1 cellular context compared by ENCODE assay signal in the genomic region with DNA sequence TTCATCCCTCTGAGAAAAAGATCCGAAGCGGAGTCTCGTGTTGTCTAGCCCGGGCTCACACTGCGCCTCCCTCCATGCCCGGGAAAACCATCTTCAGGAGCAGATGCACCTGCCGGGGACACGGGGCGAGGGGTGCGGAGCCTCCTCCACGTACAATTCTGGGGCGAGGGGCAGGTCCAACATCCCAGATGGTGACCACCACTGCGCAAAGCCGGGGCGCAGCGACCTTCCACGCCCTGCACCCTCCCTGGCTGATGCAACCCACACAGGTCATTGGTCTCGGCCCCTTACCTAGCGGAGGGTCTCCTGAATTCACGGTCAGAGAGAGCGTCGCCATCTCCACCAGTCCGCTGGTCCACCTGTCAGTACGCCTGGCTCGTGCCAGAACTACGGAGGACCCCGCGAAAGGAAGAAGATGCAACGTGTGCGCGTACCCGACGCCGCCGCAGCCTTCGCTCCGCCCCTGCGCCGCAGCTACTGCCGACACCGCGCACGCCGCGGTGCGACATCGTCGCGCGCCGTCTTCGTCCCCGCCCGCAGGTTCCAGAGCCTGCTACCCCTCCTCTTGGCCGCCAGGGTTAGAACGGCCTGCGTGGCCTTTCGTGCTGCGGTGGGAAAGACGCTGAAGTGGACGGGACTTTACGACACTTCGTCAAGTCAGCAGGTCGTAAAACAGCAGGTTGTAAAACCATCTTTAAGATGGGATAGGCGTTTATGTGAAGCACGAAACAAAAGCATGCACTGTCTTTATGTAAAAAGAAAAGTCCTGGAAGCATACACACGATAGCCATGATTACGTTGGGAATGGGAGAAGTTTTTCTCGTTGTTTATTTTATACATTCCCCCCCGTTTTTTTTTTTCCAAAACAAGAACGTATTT.
TF ChIP-seq lines count a peak whose summit lies in the region.

Gene EPRS1 (minus strand): TSS at position 454 of the 879 bp plus-strand sequence. CDS start 117 bp downstream, at position 337.

TF ChIP-seq in K562, 482 proteins besides CTCF, POLR2A, EP300 and RAD21 (continued from another document and continues in another):
- TF ChIP-seq RERE (CRISPR knock-in tag; IDR thresholded peaks at IDR 0.05; ENCODE audit: borderline replicate concordance) (no peak), ATF1 (CRISPR knock-in tag; IDR thresholded peaks at IDR 0.05) (peak; percentile 92), ATF1 (tag; IDR thresholded peaks at IDR 0.05) (peak; percentile 98), HMGN3 (IDR thresholded peaks at IDR 0.05; ENCODE audit: borderline replicate concordance, extremely low read depth, insufficient read length, low read depth, low read length) (peak; percentile 96), BDP1 (IDR thresholded peaks at IDR 0.05; ENCODE audit: insufficient read depth, insufficient read length) (no peak), DPF2 (IDR thresholded peaks at IDR 0.05) (peak; percentile 19), ZNF583 (CRISPR knock-in tag; IDR thresholded peaks at IDR 0.05) (no peak; the same call in 1 of the 2 replicates), ZNF354B (CRISPR knock-in tag; IDR thresholded peaks at IDR 0.05) (no peak), MEF2A (IDR thresholded peaks at IDR 0.05; ENCODE audit: control insufficient read depth, low read depth, low read length) (no peak), CHCHD3 (CRISPR knock-in tag; IDR thresholded peaks at IDR 0.05) (no peak), RFX7 (CRISPR knock-in tag; IDR thresholded peaks at IDR 0.05) (no peak), RFX5 (IDR thresholded peaks at IDR 0.05; ENCODE audit: low read depth, low read length) (no peak), ZNF586 (CRISPR knock-in tag; conservative IDR thresholded peaks at IDR 0.05) (no peak), KLF1 (tag; IDR thresholded peaks at IDR 0.05) (no peak), PKNOX1 (IDR thresholded peaks at IDR 0.05) (peak; percentile 59), C11orf30 (IDR thresholded peaks at IDR 0.05; ENCODE audit: low read depth) (peak; percentile 95), HSF4 (CRISPR knock-in tag; IDR thresholded peaks at IDR 0.05; ENCODE audit: borderline replicate concordance) (no peak), KLF6 (CRISPR knock-in tag; IDR thresholded peaks at IDR 0.05; ENCODE audit: borderline replicate concordance) (no peak), NFATC3 (IDR thresholded peaks at IDR 0.05) (peak; percentile 63; the same call in 1 of the 2 replicates), MEF2D (tag; conservative IDR thresholded peaks at IDR 0.05; ENCODE audit: low read depth) (no peak), CEBPG (CRISPR knock-in tag; IDR thresholded peaks at IDR 0.05) (peak; percentile 100), CEBPG (tag; conservative IDR thresholded peaks at IDR 0.05 in 1 of 2, IDR thresholded peaks at IDR 0.05 in 1 of 2) (peak; percentile 92 to 97), ZNF766 (CRISPR knock-in tag; conservative IDR thresholded peaks at IDR 0.05) (peak; percentile 51; the same call in 1 of the 2 replicates), PATZ1 (CRISPR knock-in tag; IDR thresholded peaks at IDR 0.05; ENCODE audit: borderline replicate concordance) (no peak), SAFB (IDR thresholded peaks at IDR 0.05; ENCODE audit: borderline replicate concordance, low read depth, low read length) (peak; percentile 73; the same call in 1 of the 2 replicates), FOXA1 (IDR thresholded peaks at IDR 0.05; ENCODE audit: borderline replicate concordance) (no peak), USF1 (CRISPR knock-in tag; IDR thresholded peaks at IDR 0.05) (peak; percentile 73), ZC3H8 (IDR thresholded peaks at IDR 0.05) (no peak), ZNF584 (CRISPR knock-in tag; IDR thresholded peaks at IDR 0.05; ENCODE audit: low read depth) (no peak), RUNX1 (IDR thresholded peaks at IDR 0.05; ENCODE audit: low read depth) (no peak), MYBL2 (IDR thresholded peaks at IDR 0.05; ENCODE audit: low read depth) (no peak), MYBL2 (CRISPR knock-in tag; IDR thresholded peaks at IDR 0.05; ENCODE audit: borderline replicate concordance) (no peak), HCFC1 (IDR thresholded peaks at IDR 0.05; ENCODE audit: low read depth, low read length) (peak; percentile 85), CC2D1A (IDR thresholded peaks at IDR 0.05) (0 out of 2 replicates have a peak, but pooled peaks have one; percentile 35), NCOA6 (IDR thresholded peaks at IDR 0.05) (peak; percentile 57; the same call in 1 of the 2 replicates), CBX5 (IDR thresholded peaks at IDR 0.05; ENCODE audit: borderline replicate concordance, low read depth) (no peak), ZC3H11A (IDR thresholded peaks at IDR 0.05; ENCODE audit: low read depth, low read length) (0 out of 2 replicates have a peak, but pooled peaks have one; percentile 57), KLF13 (tag; IDR thresholded peaks at IDR 0.05; ENCODE audit: borderline replicate concordance, low read depth) (peak; percentile 32; the same call in 1 of the 2 replicates), ZNF41 (CRISPR knock-in tag; conservative IDR thresholded peaks at IDR 0.05) (no peak), ZFP30 (CRISPR knock-in tag; IDR thresholded peaks at IDR 0.05; ENCODE audit: borderline replicate concordance) (no peak), NR2C1 (IDR thresholded peaks at IDR 0.05) (no peak), NR2C1 (tag; IDR thresholded peaks at IDR 0.05) (no peak)
- TF ChIP-seq, protein P1, sequence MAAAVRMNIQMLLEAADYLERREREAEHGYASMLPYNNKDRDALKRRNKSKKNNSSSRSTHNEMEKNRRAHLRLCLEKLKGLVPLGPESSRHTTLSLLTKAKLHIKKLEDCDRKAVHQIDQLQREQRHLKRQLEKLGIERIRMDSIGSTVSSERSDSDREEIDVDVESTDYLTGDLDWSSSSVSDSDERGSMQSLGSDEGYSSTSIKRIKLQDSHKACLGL (CRISPR knock-in tag; IDR thresholded peaks at IDR 0.05; ENCODE audit: borderline replicate concordance, poor library complexity, severe bottlenecking), result peak; percentile 76
- TF ChIP-seq, protein P2, sequence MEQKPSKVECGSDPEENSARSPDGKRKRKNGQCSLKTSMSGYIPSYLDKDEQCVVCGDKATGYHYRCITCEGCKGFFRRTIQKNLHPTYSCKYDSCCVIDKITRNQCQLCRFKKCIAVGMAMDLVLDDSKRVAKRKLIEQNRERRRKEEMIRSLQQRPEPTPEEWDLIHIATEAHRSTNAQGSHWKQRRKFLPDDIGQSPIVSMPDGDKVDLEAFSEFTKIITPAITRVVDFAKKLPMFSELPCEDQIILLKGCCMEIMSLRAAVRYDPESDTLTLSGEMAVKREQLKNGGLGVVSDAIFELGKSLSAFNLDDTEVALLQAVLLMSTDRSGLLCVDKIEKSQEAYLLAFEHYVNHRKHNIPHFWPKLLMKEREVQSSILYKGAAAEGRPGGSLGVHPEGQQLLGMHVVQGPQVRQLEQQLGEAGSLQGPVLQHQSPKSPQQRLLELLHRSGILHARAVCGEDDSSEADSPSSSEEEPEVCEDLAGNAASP (IDR thresholded peaks at IDR 0.05), result no peak
- TF ChIP-seq, protein P3, sequence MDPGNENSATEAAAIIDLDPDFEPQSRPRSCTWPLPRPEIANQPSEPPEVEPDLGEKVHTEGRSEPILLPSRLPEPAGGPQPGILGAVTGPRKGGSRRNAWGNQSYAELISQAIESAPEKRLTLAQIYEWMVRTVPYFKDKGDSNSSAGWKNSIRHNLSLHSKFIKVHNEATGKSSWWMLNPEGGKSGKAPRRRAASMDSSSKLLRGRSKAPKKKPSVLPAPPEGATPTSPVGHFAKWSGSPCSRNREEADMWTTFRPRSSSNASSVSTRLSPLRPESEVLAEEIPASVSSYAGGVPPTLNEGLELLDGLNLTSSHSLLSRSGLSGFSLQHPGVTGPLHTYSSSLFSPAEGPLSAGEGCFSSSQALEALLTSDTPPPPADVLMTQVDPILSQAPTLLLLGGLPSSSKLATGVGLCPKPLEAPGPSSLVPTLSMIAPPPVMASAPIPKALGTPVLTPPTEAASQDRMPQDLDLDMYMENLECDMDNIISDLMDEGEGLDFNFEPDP (CRISPR knock-in tag; IDR thresholded peaks at IDR 0.05), result 0 out of 2 replicates have a peak, but pooled peaks have one; percentile 6
- TF ChIP-seq, protein P4, sequence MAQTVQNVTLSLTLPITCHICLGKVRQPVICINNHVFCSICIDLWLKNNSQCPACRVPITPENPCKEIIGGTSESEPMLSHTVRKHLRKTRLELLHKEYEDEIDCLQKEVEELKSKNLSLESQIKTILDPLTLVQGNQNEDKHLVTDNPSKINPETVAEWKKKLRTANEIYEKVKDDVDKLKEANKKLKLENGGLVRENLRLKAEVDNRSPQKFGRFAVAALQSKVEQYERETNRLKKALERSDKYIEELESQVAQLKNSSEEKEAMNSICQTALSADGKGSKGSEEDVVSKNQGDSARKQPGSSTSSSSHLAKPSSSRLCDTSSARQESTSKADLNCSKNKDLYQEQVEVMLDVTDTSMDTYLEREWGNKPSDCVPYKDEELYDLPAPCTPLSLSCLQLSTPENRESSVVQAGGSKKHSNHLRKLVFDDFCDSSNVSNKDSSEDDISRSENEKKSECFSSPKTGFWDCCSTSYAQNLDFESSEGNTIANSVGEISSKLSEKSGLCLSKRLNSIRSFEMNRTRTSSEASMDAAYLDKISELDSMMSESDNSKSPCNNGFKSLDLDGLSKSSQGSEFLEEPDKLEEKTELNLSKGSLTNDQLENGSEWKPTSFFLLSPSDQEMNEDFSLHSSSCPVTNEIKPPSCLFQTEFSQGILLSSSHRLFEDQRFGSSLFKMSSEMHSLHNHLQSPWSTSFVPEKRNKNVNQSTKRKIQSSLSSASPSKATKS (CRISPR knock-in tag; IDR thresholded peaks at IDR 0.05), result 0 out of 2 replicates have a peak, but pooled peaks have one; percentile 43
- TF ChIP-seq, protein P5, sequence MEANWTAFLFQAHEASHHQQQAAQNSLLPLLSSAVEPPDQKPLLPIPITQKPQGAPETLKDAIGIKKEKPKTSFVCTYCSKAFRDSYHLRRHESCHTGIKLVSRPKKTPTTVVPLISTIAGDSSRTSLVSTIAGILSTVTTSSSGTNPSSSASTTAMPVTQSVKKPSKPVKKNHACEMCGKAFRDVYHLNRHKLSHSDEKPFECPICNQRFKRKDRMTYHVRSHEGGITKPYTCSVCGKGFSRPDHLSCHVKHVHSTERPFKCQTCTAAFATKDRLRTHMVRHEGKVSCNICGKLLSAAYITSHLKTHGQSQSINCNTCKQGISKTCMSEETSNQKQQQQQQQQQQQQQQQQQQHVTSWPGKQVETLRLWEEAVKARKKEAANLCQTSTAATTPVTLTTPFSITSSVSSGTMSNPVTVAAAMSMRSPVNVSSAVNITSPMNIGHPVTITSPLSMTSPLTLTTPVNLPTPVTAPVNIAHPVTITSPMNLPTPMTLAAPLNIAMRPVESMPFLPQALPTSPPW (CRISPR knock-in tag; IDR thresholded peaks at IDR 0.05), result peak; percentile 78; the same call in 1 of the 2 replicates
